9 cellular contexts compared by ENCODE assay signal in genomic region chr15:74788716-74789151, GRCh38. TPM values are rescaled to one million over a fixed set of nuclear protein-coding genes. Genes with fewer than 3 reads are reported as not detected.
DNase-seq lines count a peak whose midpoint lies in the region; ATAC-seq and TF ChIP-seq lines count a peak whose summit lies in the region.
"Had no signal": no experiment of that assay in that cellular context is flagged by ENCODE, and none has a peak within 500 bp of the region (broad histone marks: within the 10 kb centered on the region; RNA-seq: fewer than 3 reads in every experiment).

No MANE protein-coding gene starts in this region.

- no peak overlapping the region for H3K4me3 Mint-ChIP-seq in nephron progenitor cell

- peak overlapping the region; percentile 85 for H3K27ac ChIP-seq in right cardiac atrium (ENCODE audit: low read length)

- peaks cover 78% of the 10 kb centered on the region for H3K4me1 Mint-ChIP-seq in nephron progenitor cell

- no peaks in the 10 kb centered on the region for H3K9me3 Mint-ChIP-seq in nephron progenitor cell

- ATAC-seq in right cardiac atrium, result no peak
- no peak for ATAC-seq in Right ventricle myocardium superior (ENCODE audit: poor library complexity)
- ATAC-seq in GM21576 (IDR thresholded peaks at IDR 0.05; ENCODE audit: unreplicated experiment), result no peak

- no peaks in the 10 kb centered on the region for H3K27me3 ChIP-seq in right cardiac atrium (ENCODE audit: control insufficient read depth, insufficient read depth)

- DNase-seq in right cardiac atrium, result peak in 1 of 3 donors; percentile 54
- no peak for DNase-seq in Right ventricle myocardium superior
- DNase-seq in KG1 (lab: John Stamatoyannopoulos, UW), result peak; percentile 62
- DNase-seq in activated effector memory CD4-positive, alpha-beta T cell treated with Interleukin-2 at 50 U/mL for 16 hours, result peak; percentile 54
- DNase-seq in nephron progenitor cell, result no peak
- no peak for DNase-seq in NCI-H2196 treated with DMSO at 0.1 percent for 48 hours (lab: John Stamatoyannopoulos, UW; ENCODE audit: unreplicated experiment)
- no peak for DNase-seq in DMS79 treated with DMSO at 0.1 percent for 48 hours (lab: John Stamatoyannopoulos, UW)

- H3K4me3 ChIP-seq in right cardiac atrium (ENCODE audit: low read length), result no peak overlapping the region

- peaks cover 9% of the 10 kb centered on the region for H3K27me3 Mint-ChIP-seq in nephron progenitor cell (ENCODE audit: low read depth, poor library complexity)

- peak overlapping the region; percentile 75 for H3K27ac Mint-ChIP-seq in nephron progenitor cell

- TF ChIP-seq CTCF in nephron progenitor cell (IDR thresholded peaks at IDR 0.05), result no peak

- intact Hi-C loops in right cardiac atrium (cut with DNase I) (loop anchor here in 1 of 4 donors (10.0 kb wide), 1 partner anchor 46 kb away; no protein-coding TSS in a partner anchor), Right ventricle myocardium superior (cut with DNase I) (no loop called here)

- no peaks in the 10 kb centered on the region for H3K9me3 ChIP-seq in right cardiac atrium (ENCODE audit: control insufficient read depth, low read length)

- WGBS in right cardiac atrium, result 61% methylated on average over 8 of the region's 8 CpGs

- H3K4me1 ChIP-seq in right cardiac atrium (ENCODE audit: control insufficient read depth, insufficient read depth, low read length), result peaks cover 40% of the 10 kb centered on the region

- peaks cover 4% of the 10 kb centered on the region for H3K36me3 Mint-ChIP-seq in nephron progenitor cell (ENCODE audit: low read depth)

RNA-seq across cellular contexts. Expression of gene CSK, which starts 6.9 kb away (rescaled TPM):
- total RNA-seq in right cardiac atrium (10 to 100 TPM; 52.9 to 68.3 (median 60.9) TPM), Right ventricle myocardium superior (45.5 TPM)
- 44.3 TPM for polyA plus RNA-seq in right cardiac atrium

RNA-seq across cellular contexts. Expression of gene LMAN1L, which starts 23.9 kb away (rescaled TPM):
- 100 to 1,000 TPM in 3 of 4 donors, 10 to 100 TPM in 1; 66.2 to 216 (median 131) TPM for total RNA-seq in right cardiac atrium
- 84.7 TPM for polyA plus RNA-seq in right cardiac atrium
- total RNA-seq in Right ventricle myocardium superior, result 20.6 TPM

RNA-seq across cellular contexts. Expression of gene CPLX3, which starts 37.7 kb away (rescaled TPM):
- 10 to 100 TPM; 13.0 to 31.0 (median 20.9) TPM for total RNA-seq in right cardiac atrium
- 13.3 TPM for polyA plus RNA-seq in right cardiac atrium
- total RNA-seq in Right ventricle myocardium superior, result 3.6 TPM
- polyA plus RNA-seq: adipose tissue had no signal

RNA-seq across cellular contexts. Expression of gene CYP1A2, which starts 40.1 kb away (rescaled TPM):
- total RNA-seq in right cardiac atrium (not detected), Right ventricle myocardium superior (not detected)
- polyA plus RNA-seq in right cardiac atrium, result 0.07 TPM

RNA-seq across cellular contexts. Expression of gene ULK3, which starts 54.2 kb away (rescaled TPM):
- total RNA-seq in right cardiac atrium (10 to 100 TPM; 34.9 to 49.3 (median 45.9) TPM), Right ventricle myocardium superior (35.8 TPM)
- 35.0 TPM for polyA plus RNA-seq in right cardiac atrium

Comparison
In these comparisons a context has a peak if more than half of its experiments do, and no peak if none do; other contexts are left out.
1. DNase-seq: peak in KG1 (single experiment) and activated effector memory CD4-positive, alpha-beta T cell treated with Interleukin-2 at 50 U/mL for 16 hours (single experiment); none in Right ventricle myocardium superior (single experiment), nephron progenitor cell (single experiment), NCI-H2196 treated with DMSO at 0.1 percent for 48 hours (single experiment) and DMS79 treated with DMSO at 0.1 percent for 48 hours (single experiment).